In genomic region chr16:4477966-4478365, GRCh38 we compare ENCODE assay signal across 9 cellular contexts. TPM values are rescaled to one million over a fixed set of nuclear protein-coding genes. Genes with fewer than 3 reads are reported as not detected.
DNase-seq lines count a peak whose midpoint lies in the region; ATAC-seq and TF ChIP-seq lines count a peak whose summit lies in the region.
"Had no signal": no experiment of that assay in that cellular context is flagged by ENCODE, and none has a peak within 500 bp of the region (broad histone marks: within the 10 kb centered on the region; RNA-seq: fewer than 3 reads in every experiment).

No MANE protein-coding gene starts in this region.

- POLR2A ChIA-PET in HEK293T (lab: Yijun Ruan, JAX) (no interaction called here), WTC11 (lab: Charles Lee) (interaction anchor here (0.7 kb wide), 2 partner anchors 61 to 107 kb away, joined by 3 to 5 read pairs; partner anchors contain the start of gene CDIP1), GM10248 (lab: Yijun Ruan, JAX) (no interaction called here)

- peaks cover 45 to 54% (median 51%) of the 10 kb centered on the region in 10 experiments for H3K4me1 ChIP-seq in BLaER1 treated with 17β-estradiol and CSF1 and Interleukin-3, amounts not matched to agents 10 nM and 100 nM
- H3K4me1 ChIP-seq in gastroesophageal sphincter, result peaks cover 0 to 53% (median 12%) of the 10 kb centered on the region in 3 donors

- H3K36me3 Mint-ChIP-seq in WTC11, result peaks cover 7% of the 10 kb centered on the region

- TF ChIP-seq CTCF in WTC11 (IDR thresholded peaks at IDR 0.05) (no peak), dorsolateral prefrontal cortex (IDR thresholded peaks at IDR 0.05 in 54 of 56, conservative IDR thresholded peaks at IDR 0.05 in 2 of 56; ENCODE audit: low read depth in 1 of 56, partially characterized antibody in 56 of 56) (peak in 9 of 56 donors; percentile 13 to 29 (median 22)), GM10248 (IDR thresholded peaks at IDR 0.05; ENCODE audit: control extremely low read depth, extremely low read depth, low read depth, missing control alignments) (no peak), gastroesophageal sphincter (IDR thresholded peaks at IDR 0.05) (no peak)

- peaks cover 16% of the 10 kb centered on the region for H3K27me3 Mint-ChIP-seq in WTC11 (ENCODE audit: low read depth)

- H3K27ac ChIP-seq in BLaER1 treated with 17β-estradiol and CSF1 and Interleukin-3, amounts not matched to agents 10 nM and 100 nM, result peak overlapping the region in 1 of 11 experiments; percentile 90; a peak in 2 of 22 replicates
- H3K27ac ChIP-seq in dorsolateral prefrontal cortex, result peak overlapping the region in 9 of 59 donors; percentile 21 to 92 (median 41)
- H3K27ac ChIP-seq in gastroesophageal sphincter, result no peak overlapping the region
- H3K27ac ChIP-seq: suprapubic skin had no signal

- no peak for TF ChIP-seq EP300 in gastroesophageal sphincter (IDR thresholded peaks at IDR 0.05)

- H4K20me1 ChIP-seq in BLaER1 treated with 17β-estradiol and CSF1 and Interleukin-3, amounts not matched to agents 10 nM and 100 nM, result peaks cover 30 to 66% (median 53%) of the 10 kb centered on the region in 11 experiments; a peak in 21 of 22 replicates

- peaks cover 0 to 10% (median 0%) of the 10 kb centered on the region in 11 experiments; a peak in 3 of 22 replicates for H3K9me3 ChIP-seq in BLaER1 treated with 17β-estradiol and CSF1 and Interleukin-3, amounts not matched to agents 10 nM and 100 nM (replicated peaks in 1 of 11)
- H3K9me3 ChIP-seq in gastroesophageal sphincter, result no peaks in the 10 kb centered on the region
- H3K9me3 ChIP-seq: suprapubic skin had no signal

- ATAC-seq in WTC11 (no peak), gastroesophageal sphincter (no peak)

- H3K36me3 ChIP-seq in BLaER1 treated with 17β-estradiol and CSF1 and Interleukin-3, amounts not matched to agents 10 nM and 100 nM, result peaks cover 0 to 22% (median 3%) of the 10 kb centered on the region in 11 experiments; a peak in 8 of 22 replicates
- H3K36me3 ChIP-seq in gastroesophageal sphincter, result no peaks in the 10 kb centered on the region
- H3K36me3 ChIP-seq: suprapubic skin had no signal

- H3K4me3 ChIP-seq in BLaER1 treated with 17β-estradiol and CSF1 and Interleukin-3, amounts not matched to agents 10 nM and 100 nM, result peak overlapping the region in 9 of 10 experiments; percentile 83 to 99 (median 90); a peak in 11 of 20 replicates
- H3K4me3 ChIP-seq in dorsolateral prefrontal cortex (peak overlapping the region in 19 of 59 donors; percentile 12 to 100 (median 99)), gastroesophageal sphincter (no peak overlapping the region)

- H3K27me3 ChIP-seq in BLaER1 treated with 17β-estradiol and CSF1 and Interleukin-3, amounts not matched to agents 10 nM and 100 nM, result no peaks in the 10 kb centered on the region
- H3K27me3 ChIP-seq in dorsolateral prefrontal cortex (no peaks in the 10 kb centered on the region), gastroesophageal sphincter (no peaks in the 10 kb centered on the region)
- H3K27me3 ChIP-seq: suprapubic skin had no signal

- TF ChIP-seq POLR2A in gastroesophageal sphincter (IDR thresholded peaks at IDR 0.05), result no peak

- no peak overlapping the region for H3K27ac Mint-ChIP-seq in WTC11

- intact Hi-C loops in dorsolateral prefrontal cortex (cut with DNase I), result loop anchor here in 1 of 2 donors (2.0 kb wide), 1 partner anchor 61 kb away; the partner anchor contains the start of gene CORO7

- CTCF ChIA-PET in HEK293T (lab: Yijun Ruan, JAX) (interaction anchor here (0.6 to 0.8 kb wide), 4 partner anchors 17 to 1233 kb away, joined by 3 read pairs; partner anchors contain the start of gene CORO7), WTC11 (lab: Charles Lee) (interaction anchor here (0.7 to 2.7 kb wide), 12 partner anchors 9 to 173 kb away, joined by 3 to 11 read pairs (median 4); no protein-coding TSS in a partner anchor), GM10248 (lab: Yijun Ruan, JAX) (interaction anchor here (1.2 to 2.5 kb wide), 7 partner anchors 9 to 224 kb away, joined by 3 to 6 read pairs (median 5); no protein-coding TSS in a partner anchor)

- WGBS in gastroesophageal sphincter (ENCODE audit: low coverage in 1 of 2), 2 donors, result 54 to 83% methylated on average over 1 to 2 of the region's 2 CpGs

- H3K4me1 Mint-ChIP-seq in WTC11, result peaks cover 18% of the 10 kb centered on the region

- H3K9me3 Mint-ChIP-seq in WTC11, result peaks cover 7% of the 10 kb centered on the region

- peak overlapping the region in 8 of 11 experiments; percentile 31 to 92 (median 90); a peak in 7 of 22 replicates for H3K9ac ChIP-seq in BLaER1 treated with 17β-estradiol and CSF1 and Interleukin-3, amounts not matched to agents 10 nM and 100 nM

- DNase-seq in HEK293T (ENCODE audit: extremely low spot score) (peak; percentile 33), WTC11 (ENCODE audit: low spot score) (no peak), iris pigment epithelial cell (ENCODE audit: low read depth) (peak; percentile 67), dorsolateral prefrontal cortex (no peak), GM10248 (ENCODE audit: extremely low spot score) (no peak), AG08396 (ENCODE audit: low spot score) (no peak)

- H3K4me3 Mint-ChIP-seq in WTC11, result peak overlapping the region; percentile 18

- peak overlapping the region; percentile 80 to 98 (median 95) for H3K4me2 ChIP-seq in BLaER1 treated with 17β-estradiol and CSF1 and Interleukin-3, amounts not matched to agents 10 nM and 100 nM

TF ChIP-seq in HEK293T, 16 proteins besides CTCF, POLR2A, EP300 and RAD21:
- TF ChIP-seq TARDBP (IDR thresholded peaks at IDR 0.05), result no peak
- TF ChIP-seq, protein P1, sequence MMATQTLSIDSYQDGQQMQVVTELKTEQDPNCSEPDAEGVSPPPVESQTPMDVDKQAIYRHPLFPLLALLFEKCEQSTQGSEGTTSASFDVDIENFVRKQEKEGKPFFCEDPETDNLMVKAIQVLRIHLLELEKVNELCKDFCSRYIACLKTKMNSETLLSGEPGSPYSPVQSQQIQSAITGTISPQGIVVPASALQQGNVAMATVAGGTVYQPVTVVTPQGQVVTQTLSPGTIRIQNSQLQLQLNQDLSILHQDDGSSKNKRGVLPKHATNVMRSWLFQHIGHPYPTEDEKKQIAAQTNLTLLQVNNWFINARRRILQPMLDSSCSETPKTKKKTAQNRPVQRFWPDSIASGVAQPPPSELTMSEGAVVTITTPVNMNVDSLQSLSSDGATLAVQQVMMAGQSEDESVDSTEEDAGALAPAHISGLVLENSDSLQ (IDR thresholded peaks at IDR 0.05), result peak; percentile 19; the same call in 1 of the 2 replicates
- no peak for TF ChIP-seq NFRKB (IDR thresholded peaks at IDR 0.05)
TF ChIP-seq in HEK293T: peak in this region for 1.

TF ChIP-seq in WTC11, 78 proteins besides CTCF, POLR2A, EP300 and RAD21 (continues in another document):
- no peak for TF ChIP-seq ZNF532 (CRISPR knock-in tag; IDR thresholded peaks at IDR 0.05; ENCODE audit: borderline replicate concordance)
- no peak for TF ChIP-seq JUN (CRISPR knock-in tag; IDR thresholded peaks at IDR 0.05)
- no peak for TF ChIP-seq ZNF121 (CRISPR knock-in tag; IDR thresholded peaks at IDR 0.05)
- TF ChIP-seq USF2 (CRISPR knock-in tag; IDR thresholded peaks at IDR 0.05), result no peak

RNA-seq across cellular contexts. Expression of gene HMOX2, which starts 1.8 kb away (rescaled TPM):
- 29.5 to 42.6 TPM (median 31.1 TPM) in 3 replicates for total RNA-seq in WTC11 (2021)
- total RNA-seq in dorsolateral prefrontal cortex, result 100 to 1,000 TPM in 32 of 120 experiments, 10 to 100 TPM in 88; 41.9 to 120 (median 90.5) TPM
- 10 to 100 TPM; 26.3 to 66.3 (median 36.2) TPM for total RNA-seq in gastroesophageal sphincter

RNA-seq across cellular contexts. Expression of gene NMRAL1, which starts 3.5 kb away (rescaled TPM):
- total RNA-seq in WTC11 (2021) (68.1 to 77.6 TPM (median 69.5 TPM) in 3 replicates), dorsolateral prefrontal cortex (10 to 100 TPM; 28.4 to 78.4 (median 55.8) TPM), gastroesophageal sphincter (10 to 100 TPM; 32.9 to 49.7 (median 39.3) TPM)

RNA-seq across cellular contexts. Expression of gene DNAJA3, which starts 52.3 kb away (rescaled TPM):
- total RNA-seq in WTC11 (2021) (54.8 to 64.1 TPM (median 56.0 TPM) in 3 replicates), dorsolateral prefrontal cortex (10 to 100 TPM; 38.3 to 66.6 (median 53.2) TPM), gastroesophageal sphincter (10 to 100 TPM; 39.6 to 55.6 (median 43.9) TPM)

Comparison
In these comparisons a context has a peak if more than half of its experiments do, and no peak if none do; other contexts are left out.
1. H3K4me3 ChIP-seq: peak in BLaER1 treated with 17β-estradiol and CSF1 and Interleukin-3, amounts not matched to agents 10 nM and 100 nM (9 of 10); none in gastroesophageal sphincter (0 of 2).
2. DNase-seq: peak in HEK293T (single experiment) and iris pigment epithelial cell (single experiment); none in WTC11 (single experiment), dorsolateral prefrontal cortex (0 of 10), GM10248 (single experiment) and AG08396 (single experiment).